In genomic region chr11:78199653-78200015, GRCh38 we compare ENCODE assay signal across 28 cellular contexts.
"Had no signal": no experiment of that assay in that cellular context is flagged by ENCODE, and none has a peak within 500 bp of the region (broad histone marks: within the 10 kb centered on the region; RNA-seq: fewer than 3 reads in every experiment).

No MANE protein-coding gene starts in this region.

- DNase-seq: activated B cell treated with CpG ODN at 0.5 μM for 24 hours; activated CD4-positive, alpha-beta T cell treated with anti-CD3 and anti-CD28 coated beads, Interleukin-2, amount 50 U/mL, for 1 hour; activated CD8-positive, alpha-beta T cell treated with anti-CD3 and anti-CD28 coated beads for 36 hours; activated T-cell treated with anti-CD3 and anti-CD28 coated beads, Interleukin-2, amount 50 U/mL, for 48 hours; dorsolateral prefrontal cortex; effector memory CD4-positive, alpha-beta T cell; left cardiac atrium; left ventricle myocardium superior; mammary epithelial cell; midbrain; natural killer cell; occipital lobe; stimulated activated CD4-positive, alpha-beta T cell treated with anti-CD3 and anti-CD28 coated beads, Interleukin-4, amount 100 ng/mL, for 24 hours; trophoblast cell had no signal

- H3K27me3 ChIP-seq: ascending aorta, cardiac muscle cell, dorsolateral prefrontal cortex, gastroesophageal sphincter, hepatocyte, neural progenitor cell, right atrium auricular region had no signal

- H3K36me3 Mint-ChIP-seq: natural killer cell; stimulated activated effector memory CD8-positive, alpha-beta T cell treated with anti-CD3 and anti-CD28 coated beads, Interleukin-12 subunit alpha, Interleukin-12 subunit beta, amount 100 ng/mL, for 72 hours had no signal

- H3K4me2 ChIP-seq: hepatocyte, neural progenitor cell had no signal

- H3K27me3 Mint-ChIP-seq: activated B cell treated with CpG ODN at 0.5 μM for 24 hours; activated CD8-positive, alpha-beta T cell treated with anti-CD3 and anti-CD28 coated beads for 36 hours; activated naive CD8-positive, alpha-beta T cell; brain; stimulated activated naive CD8-positive, alpha-beta T cell treated with anti-CD3 and anti-CD28 coated beads, Interleukin-15, Interleukin-2, amounts not matched to agents 100 ng/mL and 50 ng/mL, for 24 hours had no signal

- H3K9me3 Mint-ChIP-seq: activated B cell treated with CpG ODN at 0.5 μM for 24 hours; activated CD8-positive, alpha-beta T cell treated with anti-CD3 and anti-CD28 coated beads for 36 hours; activated T-helper 2 cell treated with anti-CD3 and anti-CD28 coated beads, Interferon-gamma antibody, Interleukin-2, Interleukin-4, amounts not matched to agents 10 μg/mL and 5 μg/mL and 100 μg/mL, durations not matched to agents 14 hours and 24 hours and 36 hours; brain; natural killer cell; neural progenitor cell; stimulated activated effector memory CD8-positive, alpha-beta T cell treated with anti-CD3 and anti-CD28 coated beads, Interleukin-12 subunit alpha, Interleukin-12 subunit beta, amount 100 ng/mL, for 72 hours; stimulated activated naive CD8-positive, alpha-beta T cell treated with anti-CD3 and anti-CD28 coated beads, Interleukin-15, Interleukin-2, amounts not matched to agents 100 ng/mL and 50 ng/mL, for 24 hours; T-helper 2 cell treated with Interferon-gamma antibody and Interleukin-4, amounts not matched to agents 5 μg/mL and 100 μg/mL, for 36 hours had no signal

- H3K27ac ChIP-seq: ascending aorta, cardiac muscle cell, coronary artery, gastroesophageal sphincter, hepatocyte, neural progenitor cell, thoracic aorta had no signal

- H3K27ac Mint-ChIP-seq: activated B cell treated with CpG ODN at 0.5 μM for 24 hours; activated CD8-positive, alpha-beta T cell treated with anti-CD3 and anti-CD28 coated beads for 36 hours; activated naive CD8-positive, alpha-beta T cell; activated T-helper 2 cell treated with anti-CD3 and anti-CD28 coated beads, Interferon-gamma antibody, Interleukin-2, Interleukin-4, amounts not matched to agents 10 μg/mL and 5 μg/mL and 100 μg/mL, durations not matched to agents 14 hours and 24 hours and 36 hours; brain; neural progenitor cell; stimulated activated naive CD8-positive, alpha-beta T cell treated with anti-CD3 and anti-CD28 coated beads, Interleukin-15, Interleukin-2, amounts not matched to agents 100 ng/mL and 50 ng/mL, for 24 hours; T-helper 2 cell treated with Interferon-gamma antibody and Interleukin-4, amounts not matched to agents 5 μg/mL and 100 μg/mL, for 36 hours had no signal

- H2AFZ ChIP-seq: hepatocyte, neural progenitor cell had no signal

- ATAC-seq: activated CD8-positive, alpha-beta T cell treated with anti-CD3 and anti-CD28 coated beads for 36 hours; gastroesophageal sphincter; left cardiac atrium; left ventricle myocardium superior; natural killer cell; stimulated activated effector memory CD8-positive, alpha-beta T cell treated with anti-CD3 and anti-CD28 coated beads, Interleukin-12 subunit alpha, Interleukin-12 subunit beta, amount 100 ng/mL, for 72 hours had no signal

- H3K4me3 Mint-ChIP-seq: activated B cell treated with CpG ODN at 0.5 μM for 24 hours; activated CD8-positive, alpha-beta T cell treated with anti-CD3 and anti-CD28 coated beads for 36 hours; activated naive CD8-positive, alpha-beta T cell; brain; natural killer cell; neural progenitor cell; stimulated activated effector memory CD8-positive, alpha-beta T cell treated with anti-CD3 and anti-CD28 coated beads, Interleukin-12 subunit alpha, Interleukin-12 subunit beta, amount 100 ng/mL, for 72 hours; stimulated activated naive CD8-positive, alpha-beta T cell treated with anti-CD3 and anti-CD28 coated beads, Interleukin-15, Interleukin-2, amounts not matched to agents 100 ng/mL and 50 ng/mL, for 24 hours; T-helper 2 cell treated with Interferon-gamma antibody and Interleukin-4, amounts not matched to agents 5 μg/mL and 100 μg/mL, for 36 hours had no signal

- H3K9ac ChIP-seq: neural progenitor cell had no signal

- H3K4me3 ChIP-seq: ascending aorta, cardiac muscle cell, coronary artery, dorsolateral prefrontal cortex, gastroesophageal sphincter, hepatocyte, neural progenitor cell, right atrium auricular region, thoracic aorta had no signal

- H3K4me1 ChIP-seq: ascending aorta, neural progenitor cell had no signal

- H3K36me3 ChIP-seq: neural progenitor cell had no signal

- H3K9me3 ChIP-seq: ascending aorta, gastroesophageal sphincter, right atrium auricular region, thoracic aorta had no signal
